ENCODE assay signal across 1 cellular context in genomic region chr1:9317072-9317471, GRCh38.
TF ChIP-seq lines count a peak whose summit lies in the region.

No MANE protein-coding gene starts in this region.

TF ChIP-seq in endothelial cell of umbilical vein, 7 proteins besides CTCF, POLR2A, EP300 and RAD21:
- TF ChIP-seq POLR2AphosphoS5 (IDR thresholded peaks at IDR 0.05; ENCODE audit: insufficient read depth, low read depth, low read length) (no peak), MYC (IDR thresholded peaks at IDR 0.05; ENCODE audit: low read depth, low read length) (no peak), JUN (IDR thresholded peaks at IDR 0.05; ENCODE audit: borderline replicate concordance, insufficient read depth, insufficient read length, low read depth) (no peak)
